In the genomic region with DNA sequence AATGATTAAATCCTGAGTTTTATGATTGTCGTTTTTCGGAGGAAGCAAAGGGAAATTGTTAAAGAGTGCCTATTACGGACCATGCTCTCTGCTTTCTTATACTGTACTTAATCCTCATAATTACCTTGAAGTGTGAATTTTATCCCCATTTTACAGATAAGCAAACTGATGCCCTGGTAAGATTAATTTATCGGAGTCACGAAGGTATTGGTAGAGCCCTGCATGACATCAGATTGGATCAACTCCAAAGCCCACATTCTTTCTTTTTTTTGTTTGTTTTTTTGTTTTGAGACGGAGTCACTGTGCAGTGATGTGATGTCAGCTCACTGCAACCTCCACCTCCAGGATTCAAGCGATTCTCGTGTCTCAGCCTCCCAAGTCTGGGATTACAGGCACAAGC, we compare ENCODE assay signal across 27 cellular contexts. TPM values are rescaled to one million over a fixed set of nuclear protein-coding genes. Genes with fewer than 3 reads are reported as not detected.
DNase-seq lines count a peak whose midpoint lies in the region; ATAC-seq and TF ChIP-seq lines count a peak whose summit lies in the region.
"Had no signal": no experiment of that assay in that cellular context is flagged by ENCODE, and none has a peak within 500 bp of the region (broad histone marks: within the 10 kb centered on the region; RNA-seq: fewer than 3 reads in every experiment).

No MANE protein-coding gene starts in this region.

- DNase-seq in heart left ventricle (no peak), right cardiac atrium (no peak), transverse colon (no peak), T1000 (lab: John Stamatoyannopoulos, UW) (no peak)
- DNase-seq: activated CD4-positive, alpha-beta memory T cell treated with anti-CD3 and anti-CD28 coated beads, Interleukin-2, amount 10 ng/mL, durations not matched to agents 7 days and 5 days; activated naive CD4-positive, alpha-beta T cell treated with Interleukin-2 at 50 U/mL for 16 hours; Calu3; cerebellar nuclear complex; kidney; naive thymus-derived CD8-positive, alpha-beta T cell; NCI-H1436 treated with DMSO at 0.1 percent for 48 hours; NCI-H524 treated with DMSO at 0.1 percent for 48 hours; psoas muscle; RPMI8226; spleen; stimulated activated CD4-positive, alpha-beta T cell treated with anti-CD3 and anti-CD28 coated beads, Interleukin-4, amount 100 ng/mL, for 4 hours; stomach had no signal

- intact Hi-C loops in heart left ventricle (cut with DNase I) (loop anchor here in 2 of 10 donors (5.0 to 10.0 kb wide), 2 partner anchors 72 to 106 kb away; partner anchors contain the start of gene MFN1 (in 1 of the 2)), right cardiac atrium (cut with DNase I) (no loop called here), transverse colon (cut with DNase I; ENCODE audit: low total_unique reads) (loop anchor here (5.0 kb wide), 1 partner anchor 106 kb away; the partner anchor contains the start of gene MFN1)
- intact Hi-C loops in dendritic cell treated with granulocyte-macrophage colony-stimulating factor and Interleukin-4, amounts not matched to agents 40 ng/mL and 50 ng/mL, for 4 days (cut with micrococcal nuclease): no loop called here

- ATAC-seq in heart left ventricle (no peak), right cardiac atrium (no peak), HG02938 (IDR thresholded peaks at IDR 0.05; ENCODE audit: unreplicated experiment) (no peak), HG02571 (IDR thresholded peaks at IDR 0.05; ENCODE audit: unreplicated experiment) (no peak)
- ATAC-seq: naive thymus-derived CD8-positive, alpha-beta T cell; psoas muscle; SK-N-SH treated with all-trans-retinoic acid at 6 μM for 48 hours; WTC11 had no signal

- 77 to 85% (median 81%) methylated on average over 8 of the region's 8 CpGs for WGBS in heart left ventricle, 4 donors
- WGBS in right cardiac atrium: 69% methylated on average over 8 of the region's 8 CpGs
- WGBS in transverse colon (ENCODE audit: low coverage in 1 of 2), 2 donors: 85 to 88% methylated on average over 8 of the region's 8 CpGs

- H3K27ac ChIP-seq in heart left ventricle: peak overlapping the region in 10 of 12 donors; percentile 42 to 96 (median 92)
- no peak overlapping the region for H3K27ac ChIP-seq in right cardiac atrium (ENCODE audit: low read length)
- peak overlapping the region; percentile 97 for H3K27ac ChIP-seq in muscle layer of colon (ENCODE audit: low read depth, low read length)
- peak overlapping the region in 3 of 4 donors; percentile 91 to 97 (median 92) for H3K27ac ChIP-seq in transverse colon
- H3K27ac ChIP-seq: 22Rv1, psoas muscle had no signal

- TF ChIP-seq EP300 in transverse colon (IDR thresholded peaks at IDR 0.05; ENCODE audit: low read depth): no peak

- H3K27me3 Mint-ChIP-seq in dendritic cell treated with granulocyte-macrophage colony-stimulating factor and Interleukin-4, amounts not matched to agents 40 ng/mL and 50 ng/mL, for 4 days: no peaks in the 10 kb centered on the region

- peaks cover under 1 to 36% (median 22%) of the 10 kb centered on the region in 12 donors for H3K4me1 ChIP-seq in heart left ventricle
- peaks cover 2% of the 10 kb centered on the region for H3K4me1 ChIP-seq in right cardiac atrium (ENCODE audit: control insufficient read depth, insufficient read depth, low read length)
- H3K4me1 ChIP-seq in muscle layer of colon (ENCODE audit: insufficient read depth, low read length): peaks cover 18% of the 10 kb centered on the region
- peaks cover 0 to 27% (median 8%) of the 10 kb centered on the region in 4 donors for H3K4me1 ChIP-seq in transverse colon

- TF ChIP-seq CTCF in heart left ventricle (IDR thresholded peaks at IDR 0.05): no peak
- no peak for TF ChIP-seq CTCF in transverse colon (IDR thresholded peaks at IDR 0.05)

- H3K36me3 Mint-ChIP-seq in dendritic cell treated with granulocyte-macrophage colony-stimulating factor and Interleukin-4, amounts not matched to agents 40 ng/mL and 50 ng/mL, for 4 days (ENCODE audit: low read depth): peaks cover 14% of the 10 kb centered on the region
- H3K36me3 Mint-ChIP-seq: naive thymus-derived CD8-positive, alpha-beta T cell; WTC11 had no signal

- H3K4me3 ChIP-seq in heart left ventricle (peak overlapping the region in 1 of 12 donors; percentile 71), right cardiac atrium (ENCODE audit: low read length) (no peak overlapping the region), muscle layer of colon (ENCODE audit: low read depth in 1 of 2, low read length in 2 of 2) (no peak overlapping the region), transverse colon (no peak overlapping the region)
- H3K4me3 ChIP-seq: MG63 had no signal

- no peak overlapping the region for H3K4me3 Mint-ChIP-seq in dendritic cell treated with granulocyte-macrophage colony-stimulating factor and Interleukin-4, amounts not matched to agents 40 ng/mL and 50 ng/mL, for 4 days

- H3K9ac ChIP-seq in muscle layer of colon (ENCODE audit: low read length): no peak overlapping the region

- no peaks in the 10 kb centered on the region for H3K9me3 ChIP-seq in heart left ventricle
- H3K9me3 ChIP-seq in right cardiac atrium (ENCODE audit: control insufficient read depth, low read length): no peaks in the 10 kb centered on the region
- H3K9me3 ChIP-seq in muscle layer of colon (ENCODE audit: low read length): no peaks in the 10 kb centered on the region
- no peaks in the 10 kb centered on the region for H3K9me3 ChIP-seq in transverse colon
- H3K9me3 ChIP-seq: MG63, psoas muscle, spleen, stomach had no signal

- peak overlapping the region; percentile 89 for H3K27ac Mint-ChIP-seq in dendritic cell treated with granulocyte-macrophage colony-stimulating factor and Interleukin-4, amounts not matched to agents 40 ng/mL and 50 ng/mL, for 4 days
- H3K27ac Mint-ChIP-seq: activated CD4-positive, alpha-beta memory T cell treated with anti-CD3 and anti-CD28 coated beads, Interleukin-2, amount 10 ng/mL, durations not matched to agents 7 days and 5 days had no signal

- no peaks in the 10 kb centered on the region for H3K27me3 ChIP-seq in heart left ventricle
- H3K27me3 ChIP-seq in right cardiac atrium (ENCODE audit: control insufficient read depth, insufficient read depth): no peaks in the 10 kb centered on the region
- H3K27me3 ChIP-seq in muscle layer of colon (ENCODE audit: control insufficient read depth in 1 of 2, insufficient read depth in 2 of 2, low read length in 2 of 2): no peaks in the 10 kb centered on the region
- peaks cover 27% of the 10 kb centered on the region for H3K27me3 ChIP-seq in transverse colon
- H3K27me3 ChIP-seq: stomach had no signal

- H3K36me3 ChIP-seq in heart left ventricle: no peaks in the 10 kb centered on the region
- no peaks in the 10 kb centered on the region for H3K36me3 ChIP-seq in muscle layer of colon (ENCODE audit: insufficient read depth, low read length)
- no peaks in the 10 kb centered on the region for H3K36me3 ChIP-seq in transverse colon
- H3K36me3 ChIP-seq: MG63, spleen, stomach had no signal

- peaks cover 43% of the 10 kb centered on the region for H3K4me1 Mint-ChIP-seq in dendritic cell treated with granulocyte-macrophage colony-stimulating factor and Interleukin-4, amounts not matched to agents 40 ng/mL and 50 ng/mL, for 4 days (ENCODE audit: low read depth)

- H3K9me3 Mint-ChIP-seq in dendritic cell treated with granulocyte-macrophage colony-stimulating factor and Interleukin-4, amounts not matched to agents 40 ng/mL and 50 ng/mL, for 4 days: no peaks in the 10 kb centered on the region
- H3K9me3 Mint-ChIP-seq: activated CD4-positive, alpha-beta memory T cell treated with anti-CD3 and anti-CD28 coated beads, Interleukin-2, amount 10 ng/mL, durations not matched to agents 7 days and 5 days; IgD-negative memory B cell; T-helper 2 cell treated with Interferon-gamma antibody and Interleukin-4, amounts not matched to agents 5 μg/mL and 100 μg/mL, for 36 hours; WTC11 had no signal

- TF ChIP-seq POLR2A in heart left ventricle (IDR thresholded peaks at IDR 0.05): no peak
- no peak for TF ChIP-seq POLR2A in transverse colon (IDR thresholded peaks at IDR 0.05)

- in situ Hi-C loops in transverse colon (cut with MboI; ENCODE audit: low pct_ligation_motif_present in 1 of 4, low pct_unique_long_range_greater_than_20kb in 1 of 4, low sequenced_read_pairs in 3 of 4): no loop called here

RNA-seq across cellular contexts. Expression of gene GNB4, which starts 1.6 kb away (rescaled TPM):
- total RNA-seq in heart left ventricle (10 to 100 TPM in 8 of 9 donors, 1 to 10 TPM in 1; 7.2 to 75.1 (median 12.5) TPM), right cardiac atrium (10 to 100 TPM; 14.8 to 67.3 (median 17.3) TPM), transverse colon (10 to 100 TPM in 2 of 4 donors, 1 to 10 TPM in 2; 9.0 to 11.6 (median 10.2) TPM)
- polyA plus RNA-seq in heart left ventricle (10 to 100 TPM in 1 of 2 donors, 1 to 10 TPM in 1; 6.1 to 15.3 TPM), right cardiac atrium (10.5 TPM)
